Comparison of ENCODE assay signal across 2 cellular contexts in the genomic region with DNA sequence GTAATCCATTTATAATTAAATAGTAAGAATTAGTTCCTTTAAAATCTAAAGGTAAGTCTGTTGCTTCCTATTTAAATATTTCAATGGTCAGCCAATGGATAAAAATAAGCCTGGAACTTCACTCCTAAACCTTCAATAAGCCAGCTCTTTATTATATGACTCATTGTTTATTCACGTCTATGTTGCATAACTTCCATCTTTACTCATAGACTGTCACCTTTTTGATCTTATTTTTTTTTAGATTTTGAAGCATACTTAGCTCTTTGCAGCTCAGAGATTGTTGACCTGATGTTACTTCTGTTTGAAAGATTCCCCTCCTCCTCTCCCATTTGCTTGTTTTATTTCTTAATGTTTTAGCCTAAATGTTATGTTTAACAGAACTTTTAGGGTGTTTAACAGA.
TF ChIP-seq lines count a peak whose summit lies in the region.

No MANE protein-coding gene starts in this region.

TF ChIP-seq in Ishikawa, 13 proteins besides CTCF, POLR2A, EP300 and RAD21 (continued from another document):
- TF ChIP-seq, protein P1, sequence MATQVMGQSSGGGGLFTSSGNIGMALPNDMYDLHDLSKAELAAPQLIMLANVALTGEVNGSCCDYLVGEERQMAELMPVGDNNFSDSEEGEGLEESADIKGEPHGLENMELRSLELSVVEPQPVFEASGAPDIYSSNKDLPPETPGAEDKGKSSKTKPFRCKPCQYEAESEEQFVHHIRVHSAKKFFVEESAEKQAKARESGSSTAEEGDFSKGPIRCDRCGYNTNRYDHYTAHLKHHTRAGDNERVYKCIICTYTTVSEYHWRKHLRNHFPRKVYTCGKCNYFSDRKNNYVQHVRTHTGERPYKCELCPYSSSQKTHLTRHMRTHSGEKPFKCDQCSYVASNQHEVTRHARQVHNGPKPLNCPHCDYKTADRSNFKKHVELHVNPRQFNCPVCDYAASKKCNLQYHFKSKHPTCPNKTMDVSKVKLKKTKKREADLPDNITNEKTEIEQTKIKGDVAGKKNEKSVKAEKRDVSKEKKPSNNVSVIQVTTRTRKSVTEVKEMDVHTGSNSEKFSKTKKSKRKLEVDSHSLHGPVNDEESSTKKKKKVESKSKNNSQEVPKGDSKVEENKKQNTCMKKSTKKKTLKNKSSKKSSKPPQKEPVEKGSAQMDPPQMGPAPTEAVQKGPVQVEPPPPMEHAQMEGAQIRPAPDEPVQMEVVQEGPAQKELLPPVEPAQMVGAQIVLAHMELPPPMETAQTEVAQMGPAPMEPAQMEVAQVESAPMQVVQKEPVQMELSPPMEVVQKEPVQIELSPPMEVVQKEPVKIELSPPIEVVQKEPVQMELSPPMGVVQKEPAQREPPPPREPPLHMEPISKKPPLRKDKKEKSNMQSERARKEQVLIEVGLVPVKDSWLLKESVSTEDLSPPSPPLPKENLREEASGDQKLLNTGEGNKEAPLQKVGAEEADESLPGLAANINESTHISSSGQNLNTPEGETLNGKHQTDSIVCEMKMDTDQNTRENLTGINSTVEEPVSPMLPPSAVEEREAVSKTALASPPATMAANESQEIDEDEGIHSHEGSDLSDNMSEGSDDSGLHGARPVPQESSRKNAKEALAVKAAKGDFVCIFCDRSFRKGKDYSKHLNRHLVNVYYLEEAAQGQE (IDR thresholded peaks at IDR 0.05; ENCODE audit: low read depth), result no peak
- peak; percentile 53; the same call in 1 of the 2 replicates for TF ChIP-seq CEBPB (IDR thresholded peaks at IDR 0.05)
- TF ChIP-seq, protein P2, sequence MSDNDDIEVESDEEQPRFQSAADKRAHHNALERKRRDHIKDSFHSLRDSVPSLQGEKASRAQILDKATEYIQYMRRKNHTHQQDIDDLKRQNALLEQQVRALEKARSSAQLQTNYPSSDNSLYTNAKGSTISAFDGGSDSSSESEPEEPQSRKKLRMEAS (IDR thresholded peaks at IDR 0.05), result no peak

TF ChIP-seq in HepG2, 621 proteins besides CTCF, POLR2A, EP300 and RAD21 (continued from another document):
- TF ChIP-seq, protein P3, sequence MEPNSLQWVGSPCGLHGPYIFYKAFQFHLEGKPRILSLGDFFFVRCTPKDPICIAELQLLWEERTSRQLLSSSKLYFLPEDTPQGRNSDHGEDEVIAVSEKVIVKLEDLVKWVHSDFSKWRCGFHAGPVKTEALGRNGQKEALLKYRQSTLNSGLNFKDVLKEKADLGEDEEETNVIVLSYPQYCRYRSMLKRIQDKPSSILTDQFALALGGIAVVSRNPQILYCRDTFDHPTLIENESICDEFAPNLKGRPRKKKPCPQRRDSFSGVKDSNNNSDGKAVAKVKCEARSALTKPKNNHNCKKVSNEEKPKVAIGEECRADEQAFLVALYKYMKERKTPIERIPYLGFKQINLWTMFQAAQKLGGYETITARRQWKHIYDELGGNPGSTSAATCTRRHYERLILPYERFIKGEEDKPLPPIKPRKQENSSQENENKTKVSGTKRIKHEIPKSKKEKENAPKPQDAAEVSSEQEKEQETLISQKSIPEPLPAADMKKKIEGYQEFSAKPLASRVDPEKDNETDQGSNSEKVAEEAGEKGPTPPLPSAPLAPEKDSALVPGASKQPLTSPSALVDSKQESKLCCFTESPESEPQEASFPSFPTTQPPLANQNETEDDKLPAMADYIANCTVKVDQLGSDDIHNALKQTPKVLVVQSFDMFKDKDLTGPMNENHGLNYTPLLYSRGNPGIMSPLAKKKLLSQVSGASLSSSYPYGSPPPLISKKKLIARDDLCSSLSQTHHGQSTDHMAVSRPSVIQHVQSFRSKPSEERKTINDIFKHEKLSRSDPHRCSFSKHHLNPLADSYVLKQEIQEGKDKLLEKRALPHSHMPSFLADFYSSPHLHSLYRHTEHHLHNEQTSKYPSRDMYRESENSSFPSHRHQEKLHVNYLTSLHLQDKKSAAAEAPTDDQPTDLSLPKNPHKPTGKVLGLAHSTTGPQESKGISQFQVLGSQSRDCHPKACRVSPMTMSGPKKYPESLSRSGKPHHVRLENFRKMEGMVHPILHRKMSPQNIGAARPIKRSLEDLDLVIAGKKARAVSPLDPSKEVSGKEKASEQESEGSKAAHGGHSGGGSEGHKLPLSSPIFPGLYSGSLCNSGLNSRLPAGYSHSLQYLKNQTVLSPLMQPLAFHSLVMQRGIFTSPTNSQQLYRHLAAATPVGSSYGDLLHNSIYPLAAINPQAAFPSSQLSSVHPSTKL (CRISPR knock-in tag; IDR thresholded peaks at IDR 0.05), result 0 out of 2 replicates have a peak, but pooled peaks have one; percentile 44
- TF ChIP-seq FOSL1 (CRISPR knock-in tag; IDR thresholded peaks at IDR 0.05; ENCODE audit: borderline replicate concordance) (peak; percentile 80; the same call in 1 of the 2 replicates), FOXA3 (CRISPR knock-in tag; IDR thresholded peaks at IDR 0.05) (peak; percentile 63), ZNF703 (CRISPR knock-in tag; IDR thresholded peaks at IDR 0.05; ENCODE audit: borderline replicate concordance) (no peak), RXRB (CRISPR knock-in tag; IDR thresholded peaks at IDR 0.05; ENCODE audit: borderline replicate concordance) (peak; percentile 42; the same call in 1 of the 2 replicates), ISL2 (CRISPR knock-in tag; IDR thresholded peaks at IDR 0.05) (0 out of 2 replicates have a peak, but pooled peaks have one; percentile 25), YEATS2 (CRISPR knock-in tag; IDR thresholded peaks at IDR 0.05; ENCODE audit: borderline replicate concordance) (no peak), JUNB (CRISPR knock-in tag; IDR thresholded peaks at IDR 0.05; ENCODE audit: borderline replicate concordance) (peak; percentile 81; the same call in 1 of the 2 replicates), CEBPG (CRISPR knock-in tag; IDR thresholded peaks at IDR 0.05) (peak; percentile 40; the same call in 1 of the 2 replicates), JUND (CRISPR knock-in tag; IDR thresholded peaks at IDR 0.05) (0 out of 2 replicates have a peak, but pooled peaks have one; percentile 14), CEBPB (IDR thresholded peaks at IDR 0.05; ENCODE audit: borderline replicate concordance, low read depth, low read length) (0 out of 2 replicates have a peak, but pooled peaks have one; percentile 34), RFX1 (IDR thresholded peaks at IDR 0.05) (no peak), SOX13 (IDR thresholded peaks at IDR 0.05) (no peak), SOX13 (CRISPR knock-in tag; conservative IDR thresholded peaks at IDR 0.05 in 1 of 2, IDR thresholded peaks at IDR 0.05 in 1 of 2) (peak in 1 of 2 experiments; percentile 12; a peak in 1 of 4 replicates), GATAD2A (CRISPR knock-in tag; IDR thresholded peaks at IDR 0.05) (no peak)
- TF ChIP-seq, protein P4, sequence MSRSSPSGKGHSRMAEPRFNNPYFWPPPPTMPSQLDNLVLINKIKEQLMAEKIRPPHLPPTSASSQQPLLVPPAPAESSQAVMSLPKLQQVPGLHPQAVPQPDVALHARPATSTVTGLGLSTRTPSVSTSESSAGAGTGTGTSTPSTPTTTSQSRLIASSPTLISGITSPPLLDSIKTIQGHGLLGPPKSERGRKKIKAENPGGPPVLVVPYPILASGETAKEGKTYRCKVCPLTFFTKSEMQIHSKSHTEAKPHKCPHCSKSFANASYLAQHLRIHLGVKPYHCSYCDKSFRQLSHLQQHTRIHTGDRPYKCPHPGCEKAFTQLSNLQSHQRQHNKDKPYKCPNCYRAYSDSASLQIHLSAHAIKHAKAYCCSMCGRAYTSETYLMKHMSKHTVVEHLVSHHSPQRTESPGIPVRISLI (CRISPR knock-in tag; IDR thresholded peaks at IDR 0.05; ENCODE audit: borderline replicate concordance), result peak; percentile 68; the same call in 1 of the 2 replicates
- TF ChIP-seq, protein P5, sequence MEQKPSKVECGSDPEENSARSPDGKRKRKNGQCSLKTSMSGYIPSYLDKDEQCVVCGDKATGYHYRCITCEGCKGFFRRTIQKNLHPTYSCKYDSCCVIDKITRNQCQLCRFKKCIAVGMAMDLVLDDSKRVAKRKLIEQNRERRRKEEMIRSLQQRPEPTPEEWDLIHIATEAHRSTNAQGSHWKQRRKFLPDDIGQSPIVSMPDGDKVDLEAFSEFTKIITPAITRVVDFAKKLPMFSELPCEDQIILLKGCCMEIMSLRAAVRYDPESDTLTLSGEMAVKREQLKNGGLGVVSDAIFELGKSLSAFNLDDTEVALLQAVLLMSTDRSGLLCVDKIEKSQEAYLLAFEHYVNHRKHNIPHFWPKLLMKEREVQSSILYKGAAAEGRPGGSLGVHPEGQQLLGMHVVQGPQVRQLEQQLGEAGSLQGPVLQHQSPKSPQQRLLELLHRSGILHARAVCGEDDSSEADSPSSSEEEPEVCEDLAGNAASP (CRISPR knock-in tag; IDR thresholded peaks at IDR 0.05; ENCODE audit: borderline replicate concordance), result peak; percentile 12; the same call in 1 of the 2 replicates
TF ChIP-seq in HepG2: peak in this region for 12.
